In the genomic region with DNA sequence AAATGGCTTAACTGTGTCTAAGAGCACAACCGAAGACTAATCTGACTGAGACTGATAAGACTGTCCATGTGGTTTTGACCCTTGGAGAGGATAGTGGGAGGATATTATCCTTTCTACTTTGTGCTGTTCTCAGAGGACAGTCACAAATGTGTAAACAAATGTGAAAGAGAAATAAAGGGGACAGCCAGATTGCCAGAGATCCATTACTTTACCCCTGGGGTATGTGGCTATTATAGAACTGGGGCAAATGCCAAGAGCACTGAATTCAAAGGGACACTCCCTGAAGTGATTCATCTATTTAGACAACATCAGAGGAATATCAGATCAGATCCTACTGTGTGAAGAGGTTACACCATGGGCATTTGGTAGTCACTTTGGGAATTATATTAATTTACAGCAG, we compare ENCODE assay signal across 15 cellular contexts.
DNase-seq lines count a peak whose midpoint lies in the region; FAIRE-seq and TF ChIP-seq lines count a peak whose summit lies in the region.
"Had no signal": no experiment of that assay in that cellular context is flagged by ENCODE, and none has a peak within 500 bp of the region (broad histone marks: within the 10 kb centered on the region; RNA-seq: fewer than 3 reads in every experiment).

No MANE protein-coding gene starts in this region.

- peaks cover 65% of the 10 kb centered on the region for H3K27me3 Mint-ChIP-seq in activated T-helper 2 cell treated with anti-CD3 and anti-CD28 coated beads, Interferon-gamma antibody, Interleukin-2, Interleukin-4, amounts not matched to agents 10 μg/mL and 5 μg/mL and 100 μg/mL, durations not matched to agents 14 hours and 24 hours and 36 hours (ENCODE audit: low read depth)

- no peak overlapping the region for H2AFZ ChIP-seq in osteoblast (ENCODE audit: low read length)

- H3K4me3 ChIP-seq in bronchial epithelial cell (ENCODE audit: low read depth, low read length) (no peak overlapping the region), osteoblast (ENCODE audit: insufficient read depth, low read length) (no peak overlapping the region)
- H3K4me3 ChIP-seq: thyroid gland had no signal

- H3K4me1 Mint-ChIP-seq in activated T-helper 2 cell treated with anti-CD3 and anti-CD28 coated beads, Interferon-gamma antibody, Interleukin-2, Interleukin-4, amounts not matched to agents 10 μg/mL and 5 μg/mL and 100 μg/mL, durations not matched to agents 14 hours and 24 hours and 36 hours (ENCODE audit: low read depth) = peaks cover 3% of the 10 kb centered on the region

- peak; percentile 24 for DNase-seq in GM04503 (ENCODE audit: low read depth)
- peak; percentile 19 for DNase-seq in NCI-H460 (ENCODE audit: extremely low read depth, low read depth)
- peak; percentile 79 for DNase-seq in bronchial epithelial cell (ENCODE audit: low read depth)
- no peak for DNase-seq in osteoblast (ENCODE audit: insufficient read length, low spot score, missing footprints)
- no peak for DNase-seq in NCI-H510A treated with DMSO at 0.1 percent for 48 hours (lab: John Stamatoyannopoulos, UW)
- DNase-seq in NCI-H1417 treated with DMSO at 0.1 percent for 48 hours (lab: John Stamatoyannopoulos, UW) = no peak
- no peak for DNase-seq in activated T-helper 2 cell treated with anti-CD3 and anti-CD28 coated beads, Interferon-gamma antibody, Interleukin-2, Interleukin-4, amounts not matched to agents 10 μg/mL and 5 μg/mL and 100 μg/mL, durations not matched to agents 14 hours and 24 hours and 36 hours (ENCODE audit: low spot score)
- no peak for DNase-seq in CD1c-positive myeloid dendritic cell (ENCODE audit: extremely low spot score)
- DNase-seq: activated CD4-positive, alpha-beta T cell treated with anti-CD3 and anti-CD28 coated beads, Interleukin-2, amount 50 U/mL, for 48 hours; NCI-H1694; occipital lobe had no signal

- no peak for FAIRE-seq in bronchial epithelial cell (lab: Jason Lieb, UNC)
- FAIRE-seq: H1, keratinocyte had no signal

- H3K4me3 Mint-ChIP-seq in activated T-helper 2 cell treated with anti-CD3 and anti-CD28 coated beads, Interferon-gamma antibody, Interleukin-2, Interleukin-4, amounts not matched to agents 10 μg/mL and 5 μg/mL and 100 μg/mL, durations not matched to agents 14 hours and 24 hours and 36 hours (ENCODE audit: low read depth) = no peak overlapping the region
- H3K4me3 Mint-ChIP-seq: activated naive CD8-positive, alpha-beta T cell had no signal

- H3K9me3 ChIP-seq in osteoblast (ENCODE audit: low read depth, low read length) = no peaks in the 10 kb centered on the region
- H3K9me3 ChIP-seq: thyroid gland had no signal

- H3K36me3 Mint-ChIP-seq in activated T-helper 2 cell treated with anti-CD3 and anti-CD28 coated beads, Interferon-gamma antibody, Interleukin-2, Interleukin-4, amounts not matched to agents 10 μg/mL and 5 μg/mL and 100 μg/mL, durations not matched to agents 14 hours and 24 hours and 36 hours (ENCODE audit: low read depth) = no peaks in the 10 kb centered on the region

- H3K27me3 ChIP-seq in bronchial epithelial cell (ENCODE audit: control insufficient read depth, insufficient read depth, low read length) = no peaks in the 10 kb centered on the region
- no peaks in the 10 kb centered on the region for H3K27me3 ChIP-seq in osteoblast (ENCODE audit: insufficient read depth, low read length)
- H3K27me3 ChIP-seq: thyroid gland had no signal

- no peaks in the 10 kb centered on the region for H3K36me3 ChIP-seq in bronchial epithelial cell (ENCODE audit: control insufficient read depth, insufficient read depth, low read length)
- H3K36me3 ChIP-seq in osteoblast (ENCODE audit: insufficient read depth, low read length) = no peaks in the 10 kb centered on the region
- H3K36me3 ChIP-seq: thyroid gland had no signal

- H3K79me2 ChIP-seq in osteoblast (ENCODE audit: insufficient read depth, low read length) = no peaks in the 10 kb centered on the region

- intact Hi-C loops in activated T-helper 2 cell treated with anti-CD3 and anti-CD28 coated beads, Interferon-gamma antibody, Interleukin-2, Interleukin-4, amounts not matched to agents 10 μg/mL and 5 μg/mL and 100 μg/mL, durations not matched to agents 14 hours and 24 hours and 36 hours (cut with micrococcal nuclease) = no loop called here

- no peak overlapping the region for H3K27ac ChIP-seq in osteoblast (ENCODE audit: low read depth, low read length)
- H3K27ac ChIP-seq: thyroid gland had no signal

- H3K4me1 ChIP-seq in osteoblast (ENCODE audit: insufficient read depth, low read length) = peaks cover 4% of the 10 kb centered on the region

- no peaks in the 10 kb centered on the region for H4K20me1 ChIP-seq in osteoblast (ENCODE audit: insufficient read depth, low read length)

- H3K9me3 Mint-ChIP-seq in activated T-helper 2 cell treated with anti-CD3 and anti-CD28 coated beads, Interferon-gamma antibody, Interleukin-2, Interleukin-4, amounts not matched to agents 10 μg/mL and 5 μg/mL and 100 μg/mL, durations not matched to agents 14 hours and 24 hours and 36 hours = no peaks in the 10 kb centered on the region

- no peak for TF ChIP-seq CTCF in bronchial epithelial cell (IDR thresholded peaks at IDR 0.05; ENCODE audit: insufficient read depth, low read length, severe bottlenecking)
- TF ChIP-seq CTCF in osteoblast (IDR thresholded peaks at IDR 0.05; ENCODE audit: extremely low read depth, low read depth, low read length) = no peak

- H3K27ac Mint-ChIP-seq in activated T-helper 2 cell treated with anti-CD3 and anti-CD28 coated beads, Interferon-gamma antibody, Interleukin-2, Interleukin-4, amounts not matched to agents 10 μg/mL and 5 μg/mL and 100 μg/mL, durations not matched to agents 14 hours and 24 hours and 36 hours = no peak overlapping the region
- H3K27ac Mint-ChIP-seq: activated naive CD8-positive, alpha-beta T cell had no signal

- H3K4me2 ChIP-seq in osteoblast (ENCODE audit: insufficient read depth, low read length) = peak overlapping the region; percentile 17

Comparison
In these comparisons a context has a peak if more than half of its experiments do, and no peak if none do; other contexts are left out.
1. DNase-seq: peak in GM04503 (single experiment), NCI-H460 (single experiment) and bronchial epithelial cell (single experiment); none in osteoblast (single experiment), NCI-H510A treated with DMSO at 0.1 percent for 48 hours (single experiment), NCI-H1417 treated with DMSO at 0.1 percent for 48 hours (single experiment), activated T-helper 2 cell treated with anti-CD3 and anti-CD28 coated beads, Interferon-gamma antibody, Interleukin-2, Interleukin-4, amounts not matched to agents 10 μg/mL and 5 μg/mL and 100 μg/mL, durations not matched to agents 14 hours and 24 hours and 36 hours (single experiment) and CD1c-positive myeloid dendritic cell (single experiment).